ENCODE assay signal across 9 cellular contexts in the genomic region with DNA sequence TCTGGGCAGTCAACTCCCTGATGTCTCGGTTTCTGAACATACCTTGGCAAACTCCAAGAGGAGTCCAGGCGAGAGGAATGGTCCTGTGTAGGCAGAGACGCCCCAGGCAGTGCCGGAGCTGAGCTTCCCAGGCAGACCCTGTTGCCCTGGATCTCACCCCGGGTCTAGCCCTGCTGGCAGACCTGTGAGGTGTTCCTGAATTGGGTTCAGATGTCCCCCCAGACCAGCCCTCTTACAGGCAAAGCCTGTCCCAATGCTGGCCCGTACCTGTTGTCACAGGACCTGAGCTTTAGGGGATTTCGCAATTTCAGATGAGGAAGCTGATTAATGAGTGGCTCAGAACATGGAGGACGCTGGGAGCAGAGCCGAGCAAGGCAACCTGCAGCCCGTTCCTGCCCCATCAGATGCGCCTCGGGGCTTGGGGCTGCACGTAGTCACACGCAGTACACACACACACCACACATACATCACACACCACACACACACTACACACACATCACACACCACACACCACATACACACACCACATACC. TPM values are rescaled to one million over a fixed set of nuclear protein-coding genes. Genes with fewer than 3 reads are reported as not detected.
DNase-seq lines count a peak whose midpoint lies in the region; ATAC-seq and TF ChIP-seq lines count a peak whose summit lies in the region.
"Had no signal": no experiment of that assay in that cellular context is flagged by ENCODE, and none has a peak within 500 bp of the region (broad histone marks: within the 10 kb centered on the region; RNA-seq: fewer than 3 reads in every experiment).

No MANE protein-coding gene starts in this region.

- H3K36me3 Mint-ChIP-seq in activated naive CD4-positive, alpha-beta T cell treated with anti-CD3 and anti-CD28 coated beads, Interleukin-2, amount 10 ng/mL, durations not matched to agents 7 days and 5 days: no peaks in the 10 kb centered on the region
- no peaks in the 10 kb centered on the region for H3K36me3 Mint-ChIP-seq in type B pancreatic cell
- H3K36me3 Mint-ChIP-seq in mesothelial cell of epicardium: no peaks in the 10 kb centered on the region
- H3K36me3 Mint-ChIP-seq: IgD-negative memory B cell had no signal

- H3K36me3 ChIP-seq in H7 (replicated peaks; ENCODE audit: control insufficient read depth, insufficient read depth, low read length) (no peaks in the 10 kb centered on the region), mucosa of descending colon (ENCODE audit: low read depth) (no peaks in the 10 kb centered on the region)

- H3K9me3 Mint-ChIP-seq in activated naive CD4-positive, alpha-beta T cell treated with anti-CD3 and anti-CD28 coated beads, Interleukin-2, amount 10 ng/mL, durations not matched to agents 7 days and 5 days: peaks cover 5% of the 10 kb centered on the region
- no peaks in the 10 kb centered on the region for H3K9me3 Mint-ChIP-seq in type B pancreatic cell
- H3K9me3 Mint-ChIP-seq in mesothelial cell of epicardium: peaks cover 6% of the 10 kb centered on the region
- H3K9me3 Mint-ChIP-seq: IgD-negative memory B cell had no signal

- H3K4me3 ChIP-seq in H7 (ENCODE audit: insufficient read depth, low read depth, low read length): no peak overlapping the region
- H3K4me3 ChIP-seq in mucosa of descending colon: no peak overlapping the region

- DNase-seq in H7 (peak; percentile 74), RWPE1 (ENCODE audit: low spot score) (peak; percentile 78), mucosa of descending colon (peak; percentile 33 to 56 (median 50)), type B pancreatic cell (ENCODE audit: extremely low spot score, unreplicated experiment) (no peak), mesothelial cell of epicardium (ENCODE audit: low spot score in 2 of 2, unreplicated experiment in 2 of 2) (no peak), NCI-H774 (lab: John Stamatoyannopoulos, UW) (no peak)
- DNase-seq in activated naive CD4-positive, alpha-beta T cell treated with anti-CD3 and anti-CD28 coated beads, Interleukin-2, amount 10 ng/mL, durations not matched to agents 7 days and 5 days: peak; percentile 68

- peaks cover 9% of the 10 kb centered on the region for H3K4me1 ChIP-seq in mucosa of descending colon (ENCODE audit: low read depth)

- TF ChIP-seq CTCF in RWPE1 (conservative IDR thresholded peaks at IDR 0.05; ENCODE audit: low read depth) (no peak), mucosa of descending colon (IDR thresholded peaks at IDR 0.05) (no peak), type B pancreatic cell (conservative IDR thresholded peaks at IDR 0.05) (no peak), mesothelial cell of epicardium (IDR thresholded peaks at IDR 0.05; ENCODE audit: unreplicated experiment) (no peak)

- POLR2A ChIA-PET in RWPE1 (lab: Yijun Ruan, JAX; ENCODE audit: low non-redundant PET): no interaction called here

- H3K4me1 Mint-ChIP-seq in activated naive CD4-positive, alpha-beta T cell treated with anti-CD3 and anti-CD28 coated beads, Interleukin-2, amount 10 ng/mL, durations not matched to agents 7 days and 5 days: peaks cover 5% of the 10 kb centered on the region
- H3K4me1 Mint-ChIP-seq in type B pancreatic cell (ENCODE audit: unreplicated experiment): no peaks in the 10 kb centered on the region
- H3K4me1 Mint-ChIP-seq in mesothelial cell of epicardium: peaks cover 5% of the 10 kb centered on the region

- no peak overlapping the region for H3K27ac Mint-ChIP-seq in activated naive CD4-positive, alpha-beta T cell treated with anti-CD3 and anti-CD28 coated beads, Interleukin-2, amount 10 ng/mL, durations not matched to agents 7 days and 5 days
- H3K27ac Mint-ChIP-seq in type B pancreatic cell (no peak overlapping the region), mesothelial cell of epicardium (no peak overlapping the region)

- CTCF ChIA-PET in RWPE1 (lab: Yijun Ruan, JAX): no interaction called here
- CTCF ChIA-PET in activated naive CD4-positive, alpha-beta T cell treated with anti-CD3 and anti-CD28 coated beads, Interleukin-2, amount 10 ng/mL, durations not matched to agents 7 days and 5 days (lab: Charles Lee): interaction anchor here (1.2 kb wide), 1 partner anchor 21 kb away, joined by 3 read pairs; no protein-coding TSS in a partner anchor

- H3K27ac ChIP-seq in RWPE1: peak overlapping the region; percentile 49

- no peak overlapping the region for H3K4me3 Mint-ChIP-seq in activated naive CD4-positive, alpha-beta T cell treated with anti-CD3 and anti-CD28 coated beads, Interleukin-2, amount 10 ng/mL, durations not matched to agents 7 days and 5 days
- H3K4me3 Mint-ChIP-seq in type B pancreatic cell (no peak overlapping the region), mesothelial cell of epicardium (no peak overlapping the region)
- H3K4me3 Mint-ChIP-seq: IgD-negative memory B cell had no signal

- H3K27me3 ChIP-seq in H7 (ENCODE audit: control insufficient read depth, insufficient read depth, low read length): no peaks in the 10 kb centered on the region

- ATAC-seq in mucosa of descending colon (peak; percentile 89), HG03571 (IDR thresholded peaks at IDR 0.05; ENCODE audit: unreplicated experiment) (no peak)

- peaks cover 23% of the 10 kb centered on the region for H3K27me3 Mint-ChIP-seq in activated naive CD4-positive, alpha-beta T cell treated with anti-CD3 and anti-CD28 coated beads, Interleukin-2, amount 10 ng/mL, durations not matched to agents 7 days and 5 days
- H3K27me3 Mint-ChIP-seq in type B pancreatic cell (peaks cover 17% of the 10 kb centered on the region), mesothelial cell of epicardium (ENCODE audit: low read depth) (peaks cover 17% of the 10 kb centered on the region)

- intact Hi-C loops in mucosa of descending colon (cut with DNase I, micrococcal nuclease): no loop called here

- no peaks in the 10 kb centered on the region for H3K9me3 ChIP-seq in mucosa of descending colon

RNA-seq across cellular contexts. Expression of a gene that starts 38.5 kb away (rescaled TPM):
- 24.2 and 37.9 TPM in 2 replicates for total RNA-seq in H7 (2014; rRNA removed; shearing (Covaris generic))
- total RNA-seq in mucosa of descending colon: 100 to 1,000 TPM in 2 of 3 donors, 10 to 100 TPM in 1; 98.4 to 200 (median 167) TPM
- 15.2 and 18.6 TPM in 2 replicates for total RNA-seq in type B pancreatic cell (ENCODE audit: low replicate concordance)
- 26.1 to 27.4 TPM (median 26.5 TPM) in 3 replicates for total RNA-seq in mesothelial cell of epicardium

Comparison
In these comparisons a context has a peak if more than half of its experiments do, and no peak if none do; other contexts are left out.
1. DNase-seq: peak in H7 (single experiment), RWPE1 (single experiment), activated naive CD4-positive, alpha-beta T cell treated with anti-CD3 and anti-CD28 coated beads, Interleukin-2, amount 10 ng/mL, durations not matched to agents 7 days and 5 days (single experiment) and mucosa of descending colon (3 of 3); none in type B pancreatic cell (single experiment), mesothelial cell of epicardium (0 of 2) and NCI-H774 (single experiment).